In the genomic region with DNA sequence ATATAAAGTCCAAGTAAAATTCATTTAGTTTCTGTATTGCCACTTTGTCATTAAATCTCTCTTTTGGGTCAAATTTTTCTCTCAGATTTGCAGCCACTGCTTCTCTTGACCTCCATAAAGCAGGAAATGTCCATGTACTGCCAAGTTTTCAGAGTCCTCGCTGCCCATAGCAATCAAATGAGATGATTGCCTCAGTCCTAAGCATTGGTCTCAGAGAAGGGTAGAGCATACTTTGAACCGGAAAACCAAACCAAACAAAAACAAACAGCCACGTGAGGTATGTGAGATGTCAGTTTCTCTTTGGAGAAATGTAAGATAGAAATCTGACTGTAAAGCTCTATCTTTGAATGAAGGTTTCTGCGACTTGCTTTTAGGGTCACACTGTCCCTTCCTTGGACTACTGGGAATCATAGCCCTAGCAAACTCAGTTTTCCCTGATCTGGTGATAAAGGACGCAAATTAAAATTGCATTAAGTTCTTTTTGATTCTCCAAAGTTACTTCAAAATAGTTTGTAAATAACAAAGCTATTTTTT, we compare ENCODE assay signal across 1 cellular context.
TF ChIP-seq lines count a peak whose summit lies in the region.

No MANE protein-coding gene starts in this region.

TF ChIP-seq in liver, 16 proteins besides CTCF, POLR2A, EP300 and RAD21 (continued from another document):
- TF ChIP-seq FOXA1 (IDR thresholded peaks at IDR 0.05) (no peak), YY1 (IDR thresholded peaks at IDR 0.05) (peak; percentile 40)
